Comparison of ENCODE assay signal across 8 cellular contexts in genomic region chr3:183161552-183162345, GRCh38. TPM values are rescaled to one million over a fixed set of nuclear protein-coding genes. Genes with fewer than 3 reads are reported as not detected.
A peak's percentile ranks its signal among the peaks of the same experiment; 100 is the strongest.
DNase-seq lines count a peak whose midpoint lies in the region; ATAC-seq, FAIRE-seq and TF ChIP-seq lines count a peak whose summit lies in the region.

No MANE protein-coding gene starts in this region.

- intact Hi-C loops in activated T-helper 2 cell treated with anti-CD3 and anti-CD28 coated beads, Interferon-gamma antibody, Interleukin-2, Interleukin-4, amounts not matched to agents 10 μg/mL and 5 μg/mL and 100 μg/mL, durations not matched to agents 14 hours and 24 hours and 36 hours (cut with micrococcal nuclease): loop anchor here (1.0 kb wide), 1 partner anchor 105 kb away; no protein-coding TSS in a partner anchor
- intact Hi-C loops in kidney (cut with DNase I): no loop called here

- no peaks in the 10 kb centered on the region for H3K36me3 ChIP-seq in ES-I3 (ENCODE audit: insufficient read depth, low read length)
- no peaks in the 10 kb centered on the region for H3K36me3 ChIP-seq in kidney (ENCODE audit: control insufficient read depth in 1 of 2, insufficient read depth in 2 of 2, low read length in 2 of 2)
- H3K36me3 ChIP-seq in suprapubic skin: no peaks in the 10 kb centered on the region

- no peak for DNase-seq in activated T-helper 2 cell treated with anti-CD3 and anti-CD28 coated beads, Interferon-gamma antibody, Interleukin-2, Interleukin-4, amounts not matched to agents 10 μg/mL and 5 μg/mL and 100 μg/mL, durations not matched to agents 14 hours and 24 hours and 36 hours (ENCODE audit: low spot score)
- DNase-seq in kidney: no peak
- DNase-seq in suprapubic skin (ENCODE audit: low spot score in 2 of 2): no peak
- DNase-seq in NK-92 (lab: John Stamatoyannopoulos, UW; ENCODE audit: unreplicated experiment): no peak
- no peak for DNase-seq in omental fat pad (ENCODE audit: low spot score)

- H3K4me1 Mint-ChIP-seq in activated T-helper 2 cell treated with anti-CD3 and anti-CD28 coated beads, Interferon-gamma antibody, Interleukin-2, Interleukin-4, amounts not matched to agents 10 μg/mL and 5 μg/mL and 100 μg/mL, durations not matched to agents 14 hours and 24 hours and 36 hours (ENCODE audit: low read depth): peaks cover 29% of the 10 kb centered on the region

- TF ChIP-seq EP300 in suprapubic skin (IDR thresholded peaks at IDR 0.05): no peak

- WGBS in suprapubic skin: 45% methylated on average over 24 of the region's 25 CpGs

- no peak for TF ChIP-seq CTCF in kidney (IDR thresholded peaks at IDR 0.05; ENCODE audit: borderline replicate concordance, extremely low read depth, insufficient read depth)
- no peak for TF ChIP-seq CTCF in suprapubic skin (IDR thresholded peaks at IDR 0.05)
- no peak for TF ChIP-seq CTCF in omental fat pad (IDR thresholded peaks at IDR 0.05)

- H3K9me3 ChIP-seq in ES-I3 (ENCODE audit: control insufficient read depth, insufficient read depth, low read length) (no peaks in the 10 kb centered on the region), kidney (ENCODE audit: control insufficient read depth in 1 of 2, low read length in 2 of 2) (no peaks in the 10 kb centered on the region), suprapubic skin (no peaks in the 10 kb centered on the region)

- H3K9me3 Mint-ChIP-seq in activated T-helper 2 cell treated with anti-CD3 and anti-CD28 coated beads, Interferon-gamma antibody, Interleukin-2, Interleukin-4, amounts not matched to agents 10 μg/mL and 5 μg/mL and 100 μg/mL, durations not matched to agents 14 hours and 24 hours and 36 hours: no peaks in the 10 kb centered on the region

- peak overlapping the region; percentile 82 for H3K4me3 Mint-ChIP-seq in activated T-helper 2 cell treated with anti-CD3 and anti-CD28 coated beads, Interferon-gamma antibody, Interleukin-2, Interleukin-4, amounts not matched to agents 10 μg/mL and 5 μg/mL and 100 μg/mL, durations not matched to agents 14 hours and 24 hours and 36 hours (ENCODE audit: low read depth)

- H3K9ac ChIP-seq in ES-I3 (ENCODE audit: low read depth, low read length) (peak overlapping the region; percentile 74; the same call in 1 of the 2 replicates), kidney (ENCODE audit: low read length in 2 of 2) (no peak overlapping the region)

- no peaks in the 10 kb centered on the region for H3K27me3 ChIP-seq in suprapubic skin

- H3K4me3 ChIP-seq in kidney (ENCODE audit: low read length in 2 of 2): peak overlapping the region; percentile 35 to 72
- peak overlapping the region; percentile 58 for H3K4me3 ChIP-seq in suprapubic skin

- FAIRE-seq in kidney (lab: Jason Lieb, UNC): no peak

- H3K4me1 ChIP-seq in ES-I3 (ENCODE audit: insufficient read depth, low read length): peaks cover 11% of the 10 kb centered on the region; the same call in 1 of the 2 replicates
- peaks cover 0 to 6% of the 10 kb centered on the region in 2 donors for H3K4me1 ChIP-seq in kidney (ENCODE audit: control insufficient read depth in 1 of 2, insufficient read depth in 1 of 2, low read depth in 1 of 2, low read length in 2 of 2)
- H3K4me1 ChIP-seq in suprapubic skin: peaks cover 12% of the 10 kb centered on the region

- H3K27me3 Mint-ChIP-seq in activated T-helper 2 cell treated with anti-CD3 and anti-CD28 coated beads, Interferon-gamma antibody, Interleukin-2, Interleukin-4, amounts not matched to agents 10 μg/mL and 5 μg/mL and 100 μg/mL, durations not matched to agents 14 hours and 24 hours and 36 hours (ENCODE audit: low read depth): no peaks in the 10 kb centered on the region

- peaks cover 3% of the 10 kb centered on the region for H3K36me3 Mint-ChIP-seq in activated T-helper 2 cell treated with anti-CD3 and anti-CD28 coated beads, Interferon-gamma antibody, Interleukin-2, Interleukin-4, amounts not matched to agents 10 μg/mL and 5 μg/mL and 100 μg/mL, durations not matched to agents 14 hours and 24 hours and 36 hours (ENCODE audit: low read depth)

- H3K27ac ChIP-seq in kidney (ENCODE audit: low read depth in 2 of 2, low read length in 2 of 2) (no peak overlapping the region), suprapubic skin (no peak overlapping the region)

- TF ChIP-seq POLR2A in suprapubic skin (IDR thresholded peaks at IDR 0.05): no peak

- peak; percentile 57 for ATAC-seq in GM19328 (IDR thresholded peaks at IDR 0.05; ENCODE audit: unreplicated experiment)
- ATAC-seq in HG03280 (IDR thresholded peaks at IDR 0.05; ENCODE audit: unreplicated experiment): peak; percentile 54
- ATAC-seq in omental fat pad (ENCODE audit: low FRiP score): no peak

- peak overlapping the region; percentile 61 for H3K27ac Mint-ChIP-seq in activated T-helper 2 cell treated with anti-CD3 and anti-CD28 coated beads, Interferon-gamma antibody, Interleukin-2, Interleukin-4, amounts not matched to agents 10 μg/mL and 5 μg/mL and 100 μg/mL, durations not matched to agents 14 hours and 24 hours and 36 hours

RNA-seq across cellular contexts. Expression of gene LAMP3, which starts 0.8 kb away (rescaled TPM):
- total RNA-seq in activated T-helper 2 cell treated with anti-CD3 and anti-CD28 coated beads, Interferon-gamma antibody, Interleukin-2, Interleukin-4, amounts not matched to agents 10 μg/mL and 5 μg/mL and 100 μg/mL, durations not matched to agents 14 hours and 24 hours and 36 hours: 3.4 and 3.8 TPM in 2 replicates
- total RNA-seq in kidney (0.76 TPM), suprapubic skin (1 to 10 TPM in 3 of 4 donors, under 1 TPM in 1; 0.64 to 5.6 (median 1.7) TPM), omental fat pad (under 1 TPM in 1 of 4 donors, not detected in 3; 0.37 TPM)
- polyA plus RNA-seq in kidney (ENCODE audit: insufficient read depth, low read depth, low replicate concordance): 0.41 TPM
